Comparison of ENCODE assay signal across 19 cellular contexts in genomic region chr2:189056200-189057106, GRCh38.
DNase-seq lines count a peak whose midpoint lies in the region; ATAC-seq, FAIRE-seq and TF ChIP-seq lines count a peak whose summit lies in the region.
"Had no signal": no experiment of that assay in that cellular context is flagged by ENCODE, and none has a peak within 500 bp of the region (broad histone marks: within the 10 kb centered on the region; RNA-seq: fewer than 3 reads in every experiment).

No MANE protein-coding gene starts in this region.

- H3K79me2 ChIP-seq in smooth muscle cell (ENCODE audit: low read depth), result peaks cover 50% of the 10 kb centered on the region

- H3K9ac ChIP-seq in smooth muscle cell (ENCODE audit: low read depth), result no peak overlapping the region

- H3K4me3 Mint-ChIP-seq in CD4-positive, alpha-beta T cell, result no peak overlapping the region
- H3K4me3 Mint-ChIP-seq: CD14-positive monocyte had no signal

- no peaks in the 10 kb centered on the region for H3K36me3 Mint-ChIP-seq in CD4-positive, alpha-beta T cell (ENCODE audit: low read depth)
- H3K36me3 Mint-ChIP-seq: CD14-positive monocyte had no signal

- peaks cover 53% of the 10 kb centered on the region for H3K36me3 ChIP-seq in smooth muscle cell (ENCODE audit: low read depth)
- H3K36me3 ChIP-seq: HAP-1 had no signal

- POLR2A ChIA-PET in CD4-positive, alpha-beta T cell (lab: Charles Lee), result no interaction called here

- no peaks in the 10 kb centered on the region for H3K9me3 Mint-ChIP-seq in CD4-positive, alpha-beta T cell

- TF ChIP-seq POLR2A in H54 (IDR thresholded peaks at IDR 0.05; ENCODE audit: low read depth, low read length), result no peak

- H3K4me2 ChIP-seq in smooth muscle cell, result no peak overlapping the region
- H3K4me2 ChIP-seq: PC-9 had no signal

- no peak overlapping the region for H2AFZ ChIP-seq in smooth muscle cell (ENCODE audit: low read depth)
- H2AFZ ChIP-seq: PC-9 had no signal

- WGBS in smooth muscle cell (ENCODE audit: low lambda C conversion rate), result 86% methylated on average over 4 of the region's 4 CpGs

- no peak overlapping the region for H3K4me3 ChIP-seq in smooth muscle cell
- H3K4me3 ChIP-seq: HAP-1, K562, PC-9, SJSA1 had no signal

- CTCF ChIA-PET in CD4-positive, alpha-beta T cell (lab: Charles Lee), result no interaction called here

- no peak for DNase-seq in H54 (ENCODE audit: insufficient read length, low spot score)
- DNase-seq in fibroblast of peridontal ligament (ENCODE audit: extremely low read depth), result peak; percentile 62
- DNase-seq in smooth muscle cell (lab: John Stamatoyannopoulos, UW; ENCODE audit: unreplicated experiment), result no peak
- DNase-seq in globus pallidus (ENCODE audit: low spot score), result no peak
- no peak for DNase-seq in NCI-H2081 treated with DMSO at 0.1 percent for 48 hours (lab: John Stamatoyannopoulos, UW)
- DNase-seq in CD4-positive, alpha-beta T cell, result no peak
- DNase-seq: AML-193, Caco-2, NCI-H1436, NCI-H2029, NCI-H510A, NCI-H82, PC-9 had no signal

- no peaks in the 10 kb centered on the region for H3K4me1 ChIP-seq in smooth muscle cell (ENCODE audit: low read depth)
- H3K4me1 ChIP-seq: HAP-1 had no signal

- H3K4me1 Mint-ChIP-seq in CD4-positive, alpha-beta T cell (ENCODE audit: low read depth), result no peaks in the 10 kb centered on the region
- H3K4me1 Mint-ChIP-seq: CD14-positive monocyte had no signal

- H3K27me3 ChIP-seq in smooth muscle cell (ENCODE audit: low read depth), result no peaks in the 10 kb centered on the region
- H3K27me3 ChIP-seq in CD4-positive, alpha-beta T cell (ENCODE audit: control insufficient read depth, insufficient read depth, low read length), result no peaks in the 10 kb centered on the region
- H3K27me3 ChIP-seq: SJSA1 had no signal

- no peaks in the 10 kb centered on the region for H3K27me3 Mint-ChIP-seq in CD4-positive, alpha-beta T cell

- no peak overlapping the region for H3K27ac Mint-ChIP-seq in CD4-positive, alpha-beta T cell
- H3K27ac Mint-ChIP-seq: CD14-positive monocyte had no signal

- H3K27ac ChIP-seq in smooth muscle cell (ENCODE audit: low read depth), result peak overlapping the region; percentile 51
- no peak overlapping the region for H3K27ac ChIP-seq in CD4-positive, alpha-beta T cell (ENCODE audit: low read depth, low read length)
- H3K27ac ChIP-seq: PC-9, SJSA1 had no signal

- H3K9me3 ChIP-seq in smooth muscle cell (replicated peaks; ENCODE audit: low read depth), result no peaks in the 10 kb centered on the region
- H3K9me3 ChIP-seq in CD4-positive, alpha-beta T cell (ENCODE audit: control insufficient read depth, low read length), result no peaks in the 10 kb centered on the region
- H3K9me3 ChIP-seq: Caco-2, HAP-1, SJSA1 had no signal

- TF ChIP-seq CTCF in smooth muscle cell (IDR thresholded peaks at IDR 0.05; ENCODE audit: borderline replicate concordance, insufficient read depth, poor library complexity, severe bottlenecking), result no peak
- TF ChIP-seq CTCF in CD4-positive, alpha-beta T cell (IDR thresholded peaks at IDR 0.05), result no peak

- FAIRE-seq in H54 (lab: Jason Lieb, UNC) (peak; percentile 41), TTC549 (lab: Jason Lieb, UNC) (peak; percentile 86)
- FAIRE-seq: K562 had no signal

- no peaks in the 10 kb centered on the region for H4K20me1 ChIP-seq in smooth muscle cell (ENCODE audit: low read depth)

- H3F3A ChIP-seq in smooth muscle cell (ENCODE audit: low read depth), result peaks cover 23% of the 10 kb centered on the region

- intact Hi-C loops in CD4-positive, alpha-beta T cell (cut with DNase I, micrococcal nuclease), result no loop called here

- no peak for ATAC-seq in CD4-positive, alpha-beta T cell (ENCODE audit: poor library complexity)
- ATAC-seq in HG02623 (IDR thresholded peaks at IDR 0.05; ENCODE audit: unreplicated experiment), result no peak
- ATAC-seq: K562 had no signal
